In the genomic region with DNA sequence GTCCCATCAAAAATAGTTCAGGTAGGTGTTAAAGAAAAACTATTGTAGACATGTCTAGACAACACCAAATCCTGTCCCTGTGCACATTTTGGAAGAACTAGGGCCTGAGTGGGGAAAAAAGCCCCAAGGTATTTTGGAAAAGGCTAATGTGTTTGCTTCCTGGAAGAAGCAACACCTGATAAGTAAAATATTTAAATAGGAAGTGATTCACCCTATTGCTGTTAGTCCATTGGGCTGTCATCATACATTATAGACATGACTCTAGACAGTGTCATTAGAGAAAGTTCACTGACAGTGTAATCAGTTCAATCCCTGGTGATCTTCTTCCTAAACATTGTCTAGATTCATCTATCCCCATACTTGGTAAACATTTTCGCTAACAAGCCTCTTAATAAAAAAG, we compare ENCODE assay signal across 29 cellular contexts.
"Had no signal": no experiment of that assay in that cellular context is flagged by ENCODE, and none has a peak within 500 bp of the region (broad histone marks: within the 10 kb centered on the region; RNA-seq: fewer than 3 reads in every experiment).

No MANE protein-coding gene starts in this region.

- H3K27me3 ChIP-seq: brain microvascular endothelial cell had no signal

- H3K27ac ChIP-seq: brain microvascular endothelial cell, WERI-Rb-1 had no signal

- H3K9me3 Mint-ChIP-seq: activated CD4-positive, alpha-beta T cell treated with anti-CD3 and anti-CD28 coated beads, Interleukin-2, amount 10 ng/mL, durations not matched to agents 24 days and 14 days had no signal

- H3K36me3 ChIP-seq: brain microvascular endothelial cell, WERI-Rb-1 had no signal

- H3K4me1 Mint-ChIP-seq: activated CD4-positive, alpha-beta T cell treated with anti-CD3 and anti-CD28 coated beads, Interleukin-2, amount 10 ng/mL, durations not matched to agents 24 days and 14 days; activated naive CD8-positive, alpha-beta T cell treated with anti-CD3 and anti-CD28 coated beads for 36 hours; activated T-helper 17 cell treated with anti-CD3 and anti-CD28 coated beads, Interleukin-2, amount 50 U/mL, for 72 hours had no signal

- FAIRE-seq: K562 had no signal

- H3K27ac Mint-ChIP-seq: activated CD4-positive, alpha-beta T cell treated with anti-CD3 and anti-CD28 coated beads, Interleukin-2, amount 10 ng/mL, durations not matched to agents 24 days and 14 days; activated CD8-positive, alpha-beta T cell treated with anti-CD3 and anti-CD28 coated beads for 36 hours; activated naive CD8-positive, alpha-beta T cell treated with anti-CD3 and anti-CD28 coated beads for 36 hours; activated T-cell treated with anti-CD3 and anti-CD28 coated beads, Interleukin-2, amount 50 U/mL, for 72 hours; activated T-helper 17 cell treated with anti-CD3 and anti-CD28 coated beads, Interleukin-2, amount 50 U/mL, for 72 hours had no signal

- H3K4me3 ChIP-seq: K562 had no signal

- DNase-seq: activated CD4-positive, alpha-beta T cell treated with anti-CD3 and anti-CD28 coated beads, Interleukin-2, amount 10 ng/mL, durations not matched to agents 24 days and 14 days; activated CD4-positive, alpha-beta T cell treated with anti-CD3 and anti-CD28 coated beads, Interleukin-2, amount 50 U/mL, for 4 hours; activated CD4-positive, CD25-positive, alpha-beta regulatory T cell; activated CD8-positive, alpha-beta T cell treated with anti-CD3 and anti-CD28 coated beads for 36 hours; activated effector memory CD4-positive, alpha-beta T cell treated with anti-CD3 and anti-CD28 coated beads, Interleukin-2, amount 50 U/mL, for 16 hours; activated naive CD4-positive, alpha-beta T cell; activated naive CD4-positive, alpha-beta T cell treated with anti-CD3 and anti-CD28 coated beads, Interleukin-2, amount 50 U/mL, for 16 hours; activated naive CD8-positive, alpha-beta T cell treated with anti-CD3 and anti-CD28 coated beads for 36 hours; activated T-cell treated with anti-CD3 and anti-CD28 coated beads, Interleukin-2, amount 50 U/mL, for 1 hour; activated T-cell treated with anti-CD3 and anti-CD28 coated beads, Interleukin-2, amount 50 U/mL, for 72 hours; amniotic stem cell; aorta; brain microvascular endothelial cell; MV-4-11; NCI-H1092; NCI-H1436 treated with DMSO at 0.1 percent for 48 hours; NCI-H1694 treated with DMSO at 0.1 percent for 48 hours; NCI-H2029; NCI-H345; NCI-H526; NCI-H748 treated with DMSO at 0.1 percent for 48 hours; Right ventricle myocardium superior; RPMI8226; SW 1271; T1000; WERI-Rb-1 had no signal

- H3K27me3 Mint-ChIP-seq: activated CD4-positive, alpha-beta T cell treated with anti-CD3 and anti-CD28 coated beads, Interleukin-2, amount 10 ng/mL, durations not matched to agents 24 days and 14 days; activated CD8-positive, alpha-beta T cell treated with anti-CD3 and anti-CD28 coated beads for 36 hours; activated T-helper 17 cell treated with anti-CD3 and anti-CD28 coated beads, Interleukin-2, amount 50 U/mL, for 72 hours had no signal

- H3K4me3 Mint-ChIP-seq: activated CD4-positive, alpha-beta T cell treated with anti-CD3 and anti-CD28 coated beads, Interleukin-2, amount 10 ng/mL, durations not matched to agents 24 days and 14 days; activated CD8-positive, alpha-beta T cell treated with anti-CD3 and anti-CD28 coated beads for 36 hours; activated naive CD8-positive, alpha-beta T cell treated with anti-CD3 and anti-CD28 coated beads for 36 hours; activated T-cell treated with anti-CD3 and anti-CD28 coated beads, Interleukin-2, amount 50 U/mL, for 72 hours; activated T-helper 17 cell treated with anti-CD3 and anti-CD28 coated beads, Interleukin-2, amount 50 U/mL, for 72 hours had no signal

- ATAC-seq: activated CD8-positive, alpha-beta T cell treated with anti-CD3 and anti-CD28 coated beads for 36 hours; activated T-cell treated with anti-CD3 and anti-CD28 coated beads, Interleukin-2, amount 50 U/mL, for 72 hours; activated T-helper 17 cell treated with anti-CD3 and anti-CD28 coated beads, Interleukin-2, amount 50 U/mL, for 72 hours; K562; Panc1 had no signal

- H3K36me3 Mint-ChIP-seq: activated naive CD8-positive, alpha-beta T cell treated with anti-CD3 and anti-CD28 coated beads for 36 hours had no signal
